9 cellular contexts compared by ENCODE assay signal in the genomic region with DNA sequence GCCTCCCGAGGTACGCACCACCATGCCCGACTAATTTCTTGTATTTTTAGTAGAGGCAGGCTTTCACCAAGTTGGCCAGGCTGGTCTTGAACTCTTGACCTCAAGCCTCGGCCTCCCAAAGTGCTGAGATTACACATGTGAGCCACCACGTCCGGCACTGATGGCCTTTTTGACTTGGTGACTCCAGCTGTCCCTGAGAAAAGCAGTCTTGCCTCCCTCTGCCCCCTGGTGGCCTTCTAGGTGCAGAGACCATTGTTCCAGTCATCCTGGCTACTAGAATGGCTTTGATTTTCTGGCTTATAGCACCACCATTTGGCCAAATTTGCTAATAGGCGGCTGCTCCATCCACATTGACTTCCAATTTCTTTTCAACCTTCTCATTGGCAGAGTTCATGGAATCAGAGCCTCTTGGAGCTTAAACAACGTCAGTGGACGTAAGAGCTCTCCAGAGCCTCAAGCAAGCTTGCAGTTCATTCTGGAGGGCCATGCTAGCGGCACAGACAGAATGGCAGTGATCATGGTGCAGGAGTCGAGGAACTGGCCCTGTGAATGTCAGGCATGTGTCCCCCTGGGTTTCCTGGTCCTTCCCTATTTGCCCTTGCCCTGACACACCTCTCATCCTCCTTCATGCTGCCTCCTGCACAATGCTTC. TPM values are rescaled to one million over a fixed set of nuclear protein-coding genes. Genes with fewer than 3 reads are reported as not detected.
DNase-seq lines count a peak whose midpoint lies in the region; ATAC-seq, FAIRE-seq and TF ChIP-seq lines count a peak whose summit lies in the region.
"Had no signal": no experiment of that assay in that cellular context is flagged by ENCODE, and none has a peak within 500 bp of the region (broad histone marks: within the 10 kb centered on the region; RNA-seq: fewer than 3 reads in every experiment).

No MANE protein-coding gene starts in this region.

- peak; percentile 98 to 99 (median 98) for ATAC-seq in right lobe of liver

- POLR2A ChIA-PET in activated CD4-positive, alpha-beta T cell treated with anti-CD3 and anti-CD28 coated beads, Interleukin-2, amount 10 ng/mL, durations not matched to agents 7 days and 5 days (lab: Charles Lee): no interaction called here

- H3K36me3 ChIP-seq in right lobe of liver: no peaks in the 10 kb centered on the region
- H3K36me3 ChIP-seq: BLaER1 treated with 17β-estradiol and CSF1 and Interleukin-3, amounts not matched to agents 10 nM and 100 nM had no signal

- H3K27ac Mint-ChIP-seq in activated CD4-positive, alpha-beta T cell treated with anti-CD3 and anti-CD28 coated beads, Interleukin-2, amount 10 ng/mL, durations not matched to agents 7 days and 5 days: no peak overlapping the region

- H3K27me3 ChIP-seq in right lobe of liver: no peaks in the 10 kb centered on the region
- H3K27me3 ChIP-seq: BLaER1 treated with 17β-estradiol and CSF1 and Interleukin-3, amounts not matched to agents 10 nM and 100 nM had no signal

- CTCF ChIA-PET in activated CD4-positive, alpha-beta T cell treated with anti-CD3 and anti-CD28 coated beads, Interleukin-2, amount 10 ng/mL, durations not matched to agents 7 days and 5 days (lab: Charles Lee): interaction anchor here (0.6 to 3.0 kb wide), 23 partner anchors 8 to 185 kb away, joined by 3 to 51 read pairs (median 4); partner anchors contain the start of genes EIF4B and KRT3

- peak; percentile 85 for FAIRE-seq in GM18507 (lab: Jason Lieb, UNC)

- H3K9me3 ChIP-seq in right lobe of liver: no peaks in the 10 kb centered on the region
- H3K9me3 ChIP-seq: BLaER1 treated with 17β-estradiol and CSF1 and Interleukin-3, amounts not matched to agents 10 nM and 100 nM had no signal

- TF ChIP-seq POLR2A in right lobe of liver (IDR thresholded peaks at IDR 0.05): no peak

- H3K27me3 Mint-ChIP-seq in activated CD4-positive, alpha-beta T cell treated with anti-CD3 and anti-CD28 coated beads, Interleukin-2, amount 10 ng/mL, durations not matched to agents 7 days and 5 days: peaks cover 21% of the 10 kb centered on the region

- H3K4me1 ChIP-seq in right lobe of liver: peaks cover 0 to 3% (median 0%) of the 10 kb centered on the region in 4 donors
- H3K4me1 ChIP-seq: BLaER1 treated with 17β-estradiol and CSF1 and Interleukin-3, amounts not matched to agents 10 nM and 100 nM had no signal

- DNase-seq in GM18507 (ENCODE audit: extremely low spot score, insufficient read length, low read depth) (peak; percentile 68), HK-2 (ENCODE audit: unreplicated experiment) (peak; percentile 92), NCI-H748 treated with DMSO at 0.1 percent for 48 hours (lab: John Stamatoyannopoulos, UW) (peak; percentile 91), dedifferentiated amniotic fluid mesenchymal stem cell (ENCODE audit: extremely low spot score) (peak; percentile 92), right lobe of liver (peak; percentile 85 to 92 (median 87))
- peak; percentile 89 for DNase-seq in activated CD4-positive, alpha-beta T cell treated with anti-CD3 and anti-CD28 coated beads, Interleukin-2, amount 10 ng/mL, durations not matched to agents 7 days and 5 days
- DNase-seq in stimulated activated CD4-positive, alpha-beta T cell treated with anti-CD3 and anti-CD28 coated beads, TNF-alpha, amount 100 ng/mL, for 24 hours (ENCODE audit: low read depth in 3 of 3): peak; percentile 57 to 77 (median 71)

- peak; percentile 100 for TF ChIP-seq CTCF in 22Rv1 (IDR thresholded peaks at IDR 0.05)
- peak; percentile 97 to 100 (median 99) for TF ChIP-seq CTCF in right lobe of liver (IDR thresholded peaks at IDR 0.05)

- H3K36me3 Mint-ChIP-seq in activated CD4-positive, alpha-beta T cell treated with anti-CD3 and anti-CD28 coated beads, Interleukin-2, amount 10 ng/mL, durations not matched to agents 7 days and 5 days (ENCODE audit: low read depth): no peaks in the 10 kb centered on the region

- H3K4me3 Mint-ChIP-seq in activated CD4-positive, alpha-beta T cell treated with anti-CD3 and anti-CD28 coated beads, Interleukin-2, amount 10 ng/mL, durations not matched to agents 7 days and 5 days: no peak overlapping the region

- H3K27ac ChIP-seq in 22Rv1 (no peak overlapping the region), right lobe of liver (no peak overlapping the region)
- H3K27ac ChIP-seq: BLaER1 treated with 17β-estradiol and CSF1 and Interleukin-3, amounts not matched to agents 10 nM and 100 nM had no signal

- no peaks in the 10 kb centered on the region for H3K9me3 Mint-ChIP-seq in activated CD4-positive, alpha-beta T cell treated with anti-CD3 and anti-CD28 coated beads, Interleukin-2, amount 10 ng/mL, durations not matched to agents 7 days and 5 days

- intact Hi-C loops in right lobe of liver (cut with DNase I): loop anchor here in 1 of 2 donors (2.0 kb wide), 1 partner anchor 96 kb away; no protein-coding TSS in a partner anchor

- H3K4me1 Mint-ChIP-seq in activated CD4-positive, alpha-beta T cell treated with anti-CD3 and anti-CD28 coated beads, Interleukin-2, amount 10 ng/mL, durations not matched to agents 7 days and 5 days: no peaks in the 10 kb centered on the region

- 17% methylated on average over 11 of the region's 11 CpGs for WGBS in right lobe of liver (ENCODE audit: insufficient coverage, low coverage, low lambda C conversion rate, missing lambda C conversion rate)

- H3K4me3 ChIP-seq in right lobe of liver: no peak overlapping the region
- H3K4me3 ChIP-seq: BLaER1 treated with 17β-estradiol and CSF1 and Interleukin-3, amounts not matched to agents 10 nM and 100 nM had no signal

RNA-seq across cellular contexts. Expression of gene EIF4B, which starts 25.4 kb away (rescaled TPM):
- total RNA-seq in activated CD4-positive, alpha-beta T cell treated with anti-CD3 and anti-CD28 coated beads, Interleukin-2, amount 10 ng/mL, durations not matched to agents 7 days and 5 days: 100 to 1,000 TPM; 385 to 474 TPM
- 100 to 1,000 TPM; 143 to 270 (median 180) TPM for total RNA-seq in right lobe of liver

RNA-seq across cellular contexts. Expression of gene KRT18, which starts 32.0 kb away (rescaled TPM):
- 1 to 10 TPM in 1 of 2 experiments, under 1 TPM in 1; 0.65 to 1.3 TPM for total RNA-seq in activated CD4-positive, alpha-beta T cell treated with anti-CD3 and anti-CD28 coated beads, Interleukin-2, amount 10 ng/mL, durations not matched to agents 7 days and 5 days
- total RNA-seq in right lobe of liver: 1,000 to 10,000 TPM in 2 of 6 experiments, 100 to 1,000 TPM in 4; 148 to 1,377 (median 478) TPM

Comparison
In these comparisons a context has a peak if more than half of its experiments do, and no peak if none do; other contexts are left out.
1. RNA of gene KRT18, which starts 32.0 kb away (total RNA-seq): 148 to 1,377 TPM in right lobe of liver; 0.65 to 1.3 TPM in activated CD4-positive, alpha-beta T cell treated with anti-CD3 and anti-CD28 coated beads, Interleukin-2, amount 10 ng/mL, durations not matched to agents 7 days and 5 days; every median in the first group is over 10 times any median in the second.
2. Peak in every context shown above with its lines, with median percentiles within 50 percentile points of each other: DNase-seq.